ENCODE assay signal across 9 cellular contexts in the genomic region with DNA sequence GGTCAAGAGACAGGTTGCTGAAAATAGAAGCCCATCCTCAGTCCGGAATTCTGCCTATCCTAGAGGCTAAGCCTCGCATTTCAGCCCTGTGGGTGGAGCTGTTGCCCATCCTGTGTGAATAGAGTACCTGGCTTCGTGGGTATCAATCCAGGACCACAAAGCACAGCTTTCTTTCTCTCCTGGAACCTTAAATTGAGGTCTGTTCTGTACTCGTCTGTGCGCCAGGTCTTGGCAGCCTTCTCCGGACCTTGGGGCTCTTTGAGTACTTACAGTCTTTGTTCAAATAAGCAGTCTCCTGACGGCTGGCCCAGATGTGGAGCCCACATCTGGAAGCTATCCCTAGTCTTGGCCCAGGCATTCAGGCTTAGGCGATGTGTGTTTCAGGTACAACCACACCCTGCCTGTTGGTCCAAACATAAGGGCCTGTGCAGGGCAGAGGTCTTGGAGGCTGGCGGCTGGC.
DNase-seq lines count a peak whose midpoint lies in the region; ATAC-seq, FAIRE-seq and TF ChIP-seq lines count a peak whose summit lies in the region.
"Had no signal": no experiment of that assay in that cellular context is flagged by ENCODE, and none has a peak within 500 bp of the region (broad histone marks: within the 10 kb centered on the region; RNA-seq: fewer than 3 reads in every experiment).

No MANE protein-coding gene starts in this region.

- 0 out of 2 replicates have a peak, but pooled peaks cover under 1% of the 10 kb centered on the region for H3K9me3 Mint-ChIP-seq in WTC11
- no peaks in the 10 kb centered on the region for H3K9me3 Mint-ChIP-seq in activated CD8-positive, alpha-beta memory T cell treated with anti-CD3 and anti-CD28 coated beads, Interleukin-2, amount 10 ng/mL, durations not matched to agents 7 days and 5 days (ENCODE audit: low read depth)

- no peak overlapping the region for H3K4me3 Mint-ChIP-seq in WTC11
- no peak overlapping the region for H3K4me3 Mint-ChIP-seq in activated CD8-positive, alpha-beta memory T cell treated with anti-CD3 and anti-CD28 coated beads, Interleukin-2, amount 10 ng/mL, durations not matched to agents 7 days and 5 days

- no peak overlapping the region for H3K4me3 ChIP-seq in Jurkat, Clone E6-1 (ENCODE audit: low read length)
- H3K4me3 ChIP-seq in kidney (ENCODE audit: low read length in 2 of 2) = no peak overlapping the region

- intact Hi-C loops in kidney (cut with DNase I) = no loop called here

- CTCF ChIA-PET in WTC11 (lab: Charles Lee) = interaction anchor here (0.5 to 1.9 kb wide), 24 partner anchors 9 to 567 kb away, joined by 3 to 20 read pairs (median 4); partner anchors contain the start of gene BCL2
- CTCF ChIA-PET in activated CD8-positive, alpha-beta memory T cell treated with anti-CD3 and anti-CD28 coated beads, Interleukin-2, amount 10 ng/mL, durations not matched to agents 7 days and 5 days (lab: Charles Lee) = interaction anchor here (0.9 to 2.1 kb wide), 4 partner anchors 9 to 314 kb away, joined by 3 to 11 read pairs (median 6); no protein-coding TSS in a partner anchor

- peaks cover 17% of the 10 kb centered on the region for H3K27me3 Mint-ChIP-seq in WTC11 (ENCODE audit: low read depth)
- peaks cover 16% of the 10 kb centered on the region for H3K27me3 Mint-ChIP-seq in activated CD8-positive, alpha-beta memory T cell treated with anti-CD3 and anti-CD28 coated beads, Interleukin-2, amount 10 ng/mL, durations not matched to agents 7 days and 5 days

- no peaks in the 10 kb centered on the region for H3K9me3 ChIP-seq in kidney (ENCODE audit: control insufficient read depth in 1 of 2, low read length in 2 of 2)

- no peaks in the 10 kb centered on the region for H3K36me3 ChIP-seq in kidney (ENCODE audit: control insufficient read depth in 1 of 2, insufficient read depth in 2 of 2, low read length in 2 of 2)

- peak; percentile 89 for ATAC-seq in WTC11
- ATAC-seq in activated CD8-positive, alpha-beta memory T cell treated with anti-CD3 and anti-CD28 coated beads, Interleukin-2, amount 10 ng/mL, durations not matched to agents 7 days and 5 days = no peak
- ATAC-seq in GM21526 (IDR thresholded peaks at IDR 0.05; ENCODE audit: low FRiP score, unreplicated experiment) = no peak
- ATAC-seq in HG03457 (IDR thresholded peaks at IDR 0.05; ENCODE audit: unreplicated experiment) = no peak

- DNase-seq in COLO668 (lab: John Stamatoyannopoulos, UW; ENCODE audit: unreplicated experiment) (peak; percentile 69), WTC11 (ENCODE audit: low spot score) (peak; percentile 57), kidney (no peak), SKM-1 (lab: John Stamatoyannopoulos, UW; ENCODE audit: unreplicated experiment) (no peak)
- DNase-seq in Jurkat, Clone E6-1 (ENCODE audit: low read depth, low spot score) = peak; percentile 7
- DNase-seq in activated CD8-positive, alpha-beta memory T cell treated with anti-CD3 and anti-CD28 coated beads, Interleukin-2, amount 10 ng/mL, durations not matched to agents 7 days and 5 days = no peak

- POLR2A ChIA-PET in WTC11 (lab: Charles Lee) = interaction anchor here (1.7 kb wide), 1 partner anchor 293 kb away, joined by 4 read pairs; no protein-coding TSS in a partner anchor

- H3K36me3 Mint-ChIP-seq in WTC11 = no peaks in the 10 kb centered on the region
- no peaks in the 10 kb centered on the region for H3K36me3 Mint-ChIP-seq in activated CD8-positive, alpha-beta memory T cell treated with anti-CD3 and anti-CD28 coated beads, Interleukin-2, amount 10 ng/mL, durations not matched to agents 7 days and 5 days

- no peak overlapping the region for H3K9ac ChIP-seq in kidney (ENCODE audit: low read length in 2 of 2)

- H3K4me1 ChIP-seq in kidney (ENCODE audit: control insufficient read depth in 1 of 2, insufficient read depth in 1 of 2, low read depth in 1 of 2, low read length in 2 of 2) = no peaks in the 10 kb centered on the region

- FAIRE-seq in kidney (lab: Jason Lieb, UNC) = no peak
- FAIRE-seq: colon had no signal

- H3K4me1 Mint-ChIP-seq in WTC11 = peaks cover 4% of the 10 kb centered on the region
- H3K4me1 Mint-ChIP-seq in activated CD8-positive, alpha-beta memory T cell treated with anti-CD3 and anti-CD28 coated beads, Interleukin-2, amount 10 ng/mL, durations not matched to agents 7 days and 5 days = no peaks in the 10 kb centered on the region

- no peak overlapping the region for H3K27ac Mint-ChIP-seq in WTC11
- H3K27ac Mint-ChIP-seq in activated CD8-positive, alpha-beta memory T cell treated with anti-CD3 and anti-CD28 coated beads, Interleukin-2, amount 10 ng/mL, durations not matched to agents 7 days and 5 days = no peak overlapping the region

- no peak overlapping the region for H3K27ac ChIP-seq in kidney (ENCODE audit: low read depth in 2 of 2, low read length in 2 of 2)

- TF ChIP-seq CTCF in WTC11 (IDR thresholded peaks at IDR 0.05) = no peak
- TF ChIP-seq CTCF in kidney (IDR thresholded peaks at IDR 0.05; ENCODE audit: borderline replicate concordance, extremely low read depth, insufficient read depth) = peak; percentile 15

TF ChIP-seq in WTC11, 78 proteins besides CTCF, POLR2A, EP300 and RAD21:
- TF ChIP-seq ZNF317 (CRISPR knock-in tag; IDR thresholded peaks at IDR 0.05; ENCODE audit: borderline replicate concordance, low read depth) = no peak
- no peak for TF ChIP-seq ZBTB21 (CRISPR knock-in tag; IDR thresholded peaks at IDR 0.05; ENCODE audit: borderline replicate concordance)
- TF ChIP-seq, protein P1, sequence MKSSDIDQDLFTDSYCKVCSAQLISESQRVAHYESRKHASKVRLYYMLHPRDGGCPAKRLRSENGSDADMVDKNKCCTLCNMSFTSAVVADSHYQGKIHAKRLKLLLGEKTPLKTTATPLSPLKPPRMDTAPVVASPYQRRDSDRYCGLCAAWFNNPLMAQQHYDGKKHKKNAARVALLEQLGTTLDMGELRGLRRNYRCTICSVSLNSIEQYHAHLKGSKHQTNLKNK (CRISPR knock-in tag; IDR thresholded peaks at IDR 0.05) = no peak

Comparison
In these comparisons a context has a peak if more than half of its experiments do, and no peak if none do; other contexts are left out.
1. DNase-seq: peak in COLO668 (single experiment), Jurkat, Clone E6-1 (single experiment) and WTC11 (single experiment); none in kidney (single experiment), activated CD8-positive, alpha-beta memory T cell treated with anti-CD3 and anti-CD28 coated beads, Interleukin-2, amount 10 ng/mL, durations not matched to agents 7 days and 5 days (single experiment) and SKM-1 (single experiment).